Comparison of ENCODE assay signal across 8 cellular contexts in genomic region chr9:133133680-133134418, GRCh38. TPM values are rescaled to one million over a fixed set of nuclear protein-coding genes. Genes with fewer than 3 reads are reported as not detected.
DNase-seq lines count a peak whose midpoint lies in the region; ATAC-seq and TF ChIP-seq lines count a peak whose summit lies in the region.

No MANE protein-coding gene starts in this region.

- no peak for TF ChIP-seq CTCF in parathyroid adenoma (IDR thresholded peaks at IDR 0.05)
- TF ChIP-seq CTCF in transverse colon (IDR thresholded peaks at IDR 0.05) = no peak

- CTCF ChIA-PET in activated naive CD4-positive, alpha-beta T cell treated with anti-CD3 and anti-CD28 coated beads, Interleukin-2, amount 10 ng/mL, durations not matched to agents 7 days and 5 days (lab: Charles Lee) = interaction anchor here (1.0 to 5.9 kb wide), 6 partner anchors 11 to 38 kb away, joined by 3 to 98 read pairs (median 4); no protein-coding TSS in a partner anchor

- H3K4me1 ChIP-seq in HUES64 (ENCODE audit: insufficient read depth, low read length) (peaks cover 13% of the 10 kb centered on the region; the same call in 1 of the 2 replicates), SJCRH30 (peaks cover 38% of the 10 kb centered on the region), parathyroid adenoma (peaks cover 26% of the 10 kb centered on the region), transverse colon (peaks cover 53 to 73% (median 59%) of the 10 kb centered on the region in 4 donors)

- H3K4me2 ChIP-seq in parathyroid adenoma (ENCODE audit: low read length) = no peak overlapping the region

- H3K4me1 Mint-ChIP-seq in activated naive CD4-positive, alpha-beta T cell treated with anti-CD3 and anti-CD28 coated beads, Interleukin-2, amount 10 ng/mL, durations not matched to agents 7 days and 5 days = peaks cover 86% of the 10 kb centered on the region

- H3K27ac Mint-ChIP-seq in activated naive CD4-positive, alpha-beta T cell treated with anti-CD3 and anti-CD28 coated beads, Interleukin-2, amount 10 ng/mL, durations not matched to agents 7 days and 5 days = peak overlapping the region; percentile 100

- in situ Hi-C loops in transverse colon (cut with MboI; ENCODE audit: low pct_ligation_motif_present in 1 of 4, low pct_unique_long_range_greater_than_20kb in 1 of 4, low sequenced_read_pairs in 3 of 4) = no loop called here

- ATAC-seq in GM21515 (IDR thresholded peaks at IDR 0.05; ENCODE audit: unreplicated experiment) = peak; percentile 78

- TF ChIP-seq POLR2A in transverse colon (IDR thresholded peaks at IDR 0.05) = peak; percentile 86

- DNase-seq in DMS 273 treated with DMSO at 0.1 percent for 48 hours (lab: John Stamatoyannopoulos, UW) (peak; percentile 31), SJCRH30 (peak; percentile 96 to 97), glomerular endothelial cell (ENCODE audit: extremely low read depth, low read depth, low spot score) (peak; percentile 93), transverse colon (peak; percentile 95)
- DNase-seq in activated naive CD4-positive, alpha-beta T cell treated with anti-CD3 and anti-CD28 coated beads, Interleukin-2, amount 10 ng/mL, durations not matched to agents 7 days and 5 days = peak; percentile 95

- TF ChIP-seq EP300 in transverse colon (IDR thresholded peaks at IDR 0.05; ENCODE audit: low read depth) = peak; percentile 54

- H3K4me3 ChIP-seq in HUES64 (ENCODE audit: low read length) = no peak overlapping the region
- peak overlapping the region; percentile 7 for H3K4me3 ChIP-seq in SJCRH30
- H3K4me3 ChIP-seq in parathyroid adenoma (ENCODE audit: low read depth, low read length) = no peak overlapping the region
- no peak overlapping the region for H3K4me3 ChIP-seq in transverse colon

- 68% methylated on average over 21 of the region's 21 CpGs for WGBS in HUES64
- WGBS in transverse colon (ENCODE audit: low coverage in 1 of 2), 2 donors = 24% methylated on average over 11 of the region's 21 CpGs; no CpG with 5 or more reads in 1 of the 2 donors

- H3K9me3 ChIP-seq in HUES64 (ENCODE audit: insufficient read depth, low read depth, low read length) = no peaks in the 10 kb centered on the region
- H3K9me3 ChIP-seq in SJCRH30 (replicated peaks) = no peaks in the 10 kb centered on the region
- no peaks in the 10 kb centered on the region for H3K9me3 ChIP-seq in parathyroid adenoma (ENCODE audit: control insufficient read depth, low read length)
- no peaks in the 10 kb centered on the region for H3K9me3 ChIP-seq in transverse colon

- H3K27ac ChIP-seq in HUES64 (ENCODE audit: low read depth, low read length) (peak overlapping the region; percentile 65), SJCRH30 (peak overlapping the region; percentile 99), parathyroid adenoma (peak overlapping the region; percentile 90), transverse colon (peak overlapping the region; percentile 93 to 97 (median 96))

- H3K4me3 Mint-ChIP-seq in activated naive CD4-positive, alpha-beta T cell treated with anti-CD3 and anti-CD28 coated beads, Interleukin-2, amount 10 ng/mL, durations not matched to agents 7 days and 5 days = peak overlapping the region; percentile 53

- H3K27me3 ChIP-seq in HUES64 (ENCODE audit: insufficient read depth, low read length) (no peaks in the 10 kb centered on the region), SJCRH30 (no peaks in the 10 kb centered on the region), parathyroid adenoma (ENCODE audit: control insufficient read depth, insufficient read depth, low read length) (no peaks in the 10 kb centered on the region), transverse colon (no peaks in the 10 kb centered on the region)

- peak overlapping the region; percentile 64 for H2AFZ ChIP-seq in parathyroid adenoma

- H3K9ac ChIP-seq in HUES64 (ENCODE audit: low read depth, low read length) (peak overlapping the region; percentile 71), parathyroid adenoma (no peak overlapping the region)

- no peaks in the 10 kb centered on the region for H3K79me2 ChIP-seq in parathyroid adenoma

- no peaks in the 10 kb centered on the region for H3K9me3 Mint-ChIP-seq in activated naive CD4-positive, alpha-beta T cell treated with anti-CD3 and anti-CD28 coated beads, Interleukin-2, amount 10 ng/mL, durations not matched to agents 7 days and 5 days

- H3K36me3 ChIP-seq in HUES64 (ENCODE audit: insufficient read depth, low read length) (no peaks in the 10 kb centered on the region), SJCRH30 (no peaks in the 10 kb centered on the region), parathyroid adenoma (ENCODE audit: control insufficient read depth, insufficient read depth, low read length) (no peaks in the 10 kb centered on the region), transverse colon (no peaks in the 10 kb centered on the region)

- H3K27me3 Mint-ChIP-seq in activated naive CD4-positive, alpha-beta T cell treated with anti-CD3 and anti-CD28 coated beads, Interleukin-2, amount 10 ng/mL, durations not matched to agents 7 days and 5 days = no peaks in the 10 kb centered on the region

- H3K36me3 Mint-ChIP-seq in activated naive CD4-positive, alpha-beta T cell treated with anti-CD3 and anti-CD28 coated beads, Interleukin-2, amount 10 ng/mL, durations not matched to agents 7 days and 5 days = peaks cover 19% of the 10 kb centered on the region

- intact Hi-C loops in transverse colon (cut with DNase I; ENCODE audit: low total_unique reads) = no loop called here

RNA-seq across cellular contexts. Expression of gene RALGDS, which starts 12.8 kb away (rescaled TPM):
- polyA plus RNA-seq in HUES64 (2013, experiment 1 of 2) = 16.8 TPM
- 24.6 TPM for polyA plus RNA-seq in HUES64 (2013, experiment 2 of 2)
- 21.5 and 26.9 TPM in 2 replicates for total RNA-seq in SJCRH30 (2014; rRNA removed; shearing (Covaris generic))
- 65.7 and 99.4 TPM in 2 replicates for total RNA-seq in glomerular endothelial cell
- 100 to 1,000 TPM in 1 of 4 donors, 10 to 100 TPM in 3; 50.5 to 233 (median 58.2) TPM for total RNA-seq in transverse colon

RNA-seq across cellular contexts. Expression of gene GBGT1, which starts 29.9 kb away (rescaled TPM):
- polyA plus RNA-seq in HUES64 (2013, experiment 1 of 2) = 4.8 TPM
- 4.9 TPM for polyA plus RNA-seq in HUES64 (2013, experiment 2 of 2)
- total RNA-seq in SJCRH30 (2014; rRNA removed; shearing (Covaris generic)) = 1.2 TPM in 2 replicates
- total RNA-seq in glomerular endothelial cell = 4.3 and 6.6 TPM in 2 replicates
- 10 to 100 TPM in 3 of 4 donors, 1 to 10 TPM in 1; 4.1 to 15.7 (median 11.8) TPM for total RNA-seq in transverse colon

Comparison
In these comparisons a context has a peak if more than half of its experiments do, and no peak if none do; other contexts are left out.
1. DNase-seq: peak in every context shown above with its lines; median percentile 96 in SJCRH30; 95 in activated naive CD4-positive, alpha-beta T cell treated with anti-CD3 and anti-CD28 coated beads, Interleukin-2, amount 10 ng/mL, durations not matched to agents 7 days and 5 days; 95 in transverse colon; 93 in glomerular endothelial cell; 31 in DMS 273 treated with DMSO at 0.1 percent for 48 hours.